In genomic region chr6:167157414-167157813, GRCh38 we compare ENCODE assay signal across 23 cellular contexts. TPM values are rescaled to one million over a fixed set of nuclear protein-coding genes. Genes with fewer than 3 reads are reported as not detected.
A peak's percentile ranks its signal among the peaks of the same experiment; 100 is the strongest.
DNase-seq lines count a peak whose midpoint lies in the region; ATAC-seq and TF ChIP-seq lines count a peak whose summit lies in the region.
"Had no signal": no experiment of that assay in that cellular context is flagged by ENCODE, and none has a peak within 500 bp of the region (broad histone marks: within the 10 kb centered on the region; RNA-seq: fewer than 3 reads in every experiment).

No MANE protein-coding gene starts in this region.

- TF ChIP-seq CTCF in OCI-LY3 (IDR thresholded peaks at IDR 0.05; ENCODE audit: low read depth, low read length) (no peak), spleen (IDR thresholded peaks at IDR 0.05 in 8 of 11, conservative IDR thresholded peaks at IDR 0.05 in 3 of 11) (no peak)

- H3K27ac Mint-ChIP-seq in dendritic cell treated with granulocyte-macrophage colony-stimulating factor and Interleukin-4, amounts not matched to agents 40 ng/mL and 50 ng/mL, for 4 days: peak overlapping the region; percentile 51
- H3K27ac Mint-ChIP-seq: CD4-positive, alpha-beta T cell had no signal

- no peaks in the 10 kb centered on the region for H3K36me3 Mint-ChIP-seq in dendritic cell treated with granulocyte-macrophage colony-stimulating factor and Interleukin-4, amounts not matched to agents 40 ng/mL and 50 ng/mL, for 4 days (ENCODE audit: low read depth)

- peaks cover 3% of the 10 kb centered on the region for H3K27me3 Mint-ChIP-seq in dendritic cell treated with granulocyte-macrophage colony-stimulating factor and Interleukin-4, amounts not matched to agents 40 ng/mL and 50 ng/mL, for 4 days

- H3K4me1 ChIP-seq in BLaER1 treated with 17β-estradiol and CSF1 and Interleukin-3, amounts not matched to agents 10 nM and 100 nM: peaks cover 18 to 45% (median 31%) of the 10 kb centered on the region in 10 experiments
- H3K4me1 ChIP-seq in OCI-LY3 (ENCODE audit: low read length) (peaks cover 34% of the 10 kb centered on the region), spleen (peaks cover 0 to 31% (median 11%) of the 10 kb centered on the region in 6 donors)
- H3K4me1 ChIP-seq: A549, BE2C had no signal

- no peak overlapping the region for H2AFZ ChIP-seq in OCI-LY3 (ENCODE audit: low read depth, low read length)

- ATAC-seq in HG03135 (IDR thresholded peaks at IDR 0.05; ENCODE audit: unreplicated experiment): no peak
- ATAC-seq: A549 had no signal

- H3K4me1 Mint-ChIP-seq in dendritic cell treated with granulocyte-macrophage colony-stimulating factor and Interleukin-4, amounts not matched to agents 40 ng/mL and 50 ng/mL, for 4 days (ENCODE audit: low read depth): peaks cover 36% of the 10 kb centered on the region

- peak overlapping the region; percentile 53 to 84 (median 69) for H3K4me2 ChIP-seq in BLaER1 treated with 17β-estradiol and CSF1 and Interleukin-3, amounts not matched to agents 10 nM and 100 nM
- peak overlapping the region; percentile 30; the same call in 1 of the 2 replicates for H3K4me2 ChIP-seq in OCI-LY3 (ENCODE audit: low read length)
- H3K4me2 ChIP-seq: A549 had no signal

- H3K9me3 ChIP-seq in BLaER1 treated with 17β-estradiol and CSF1 and Interleukin-3, amounts not matched to agents 10 nM and 100 nM (replicated peaks in 1 of 11): no peaks in the 10 kb centered on the region
- no peaks in the 10 kb centered on the region for H3K9me3 ChIP-seq in OCI-LY3 (ENCODE audit: insufficient read depth, low read length)
- no peaks in the 10 kb centered on the region for H3K9me3 ChIP-seq in spleen
- H3K9me3 ChIP-seq: A549, BE2C had no signal

- H3K27ac ChIP-seq in BLaER1 treated with 17β-estradiol and CSF1 and Interleukin-3, amounts not matched to agents 10 nM and 100 nM: peak overlapping the region in 2 of 11 experiments; percentile 7 to 14; a peak in 2 of 22 replicates
- H3K27ac ChIP-seq in OCI-LY3 (ENCODE audit: low read length) (no peak overlapping the region), spleen (no peak overlapping the region)
- H3K27ac ChIP-seq: A549 had no signal

- intact Hi-C loops in dendritic cell treated with granulocyte-macrophage colony-stimulating factor and Interleukin-4, amounts not matched to agents 40 ng/mL and 50 ng/mL, for 4 days (cut with micrococcal nuclease): no loop called here
- intact Hi-C loops in spleen (cut with DNase I; ENCODE audit: low total_unique reads): no loop called here

- in situ Hi-C loops in G401 (cut with HindIII; ENCODE audit: low sequenced_read_pairs): no loop called here

- H3K4me3 ChIP-seq in BLaER1 treated with 17β-estradiol and CSF1 and Interleukin-3, amounts not matched to agents 10 nM and 100 nM: no peak overlapping the region
- H3K4me3 ChIP-seq in OCI-LY3 (ENCODE audit: low read length): no peak overlapping the region
- H3K4me3 ChIP-seq in spleen: no peak overlapping the region
- H3K4me3 ChIP-seq: A549 had no signal

- no peaks in the 10 kb centered on the region for H3K9me3 Mint-ChIP-seq in dendritic cell treated with granulocyte-macrophage colony-stimulating factor and Interleukin-4, amounts not matched to agents 40 ng/mL and 50 ng/mL, for 4 days
- H3K9me3 Mint-ChIP-seq: CD4-positive, alpha-beta T cell had no signal

- no peaks in the 10 kb centered on the region; a peak in 2 of 22 replicates for H4K20me1 ChIP-seq in BLaER1 treated with 17β-estradiol and CSF1 and Interleukin-3, amounts not matched to agents 10 nM and 100 nM
- no peaks in the 10 kb centered on the region for H4K20me1 ChIP-seq in OCI-LY3 (ENCODE audit: insufficient read depth, low read length)

- H3K79me2 ChIP-seq in OCI-LY3 (ENCODE audit: low read length): no peaks in the 10 kb centered on the region

- peak; percentile 72 for DNase-seq in spleen
- no peak for DNase-seq in G401 (ENCODE audit: low spot score)
- DNase-seq in HuH-7.5 (ENCODE audit: low spot score): no peak
- DNase-seq: BE2C; CD4-positive, alpha-beta T cell; COR-L47; DMS79; HCEC 1CT; IMR-90; NCI-H1417; NCI-H187 treated with DMSO at 0.1 percent for 48 hours; NCI-H2107; NCI-H510A; OCI-M1; SHP77 had no signal

- H3K36me3 ChIP-seq in BLaER1 treated with 17β-estradiol and CSF1 and Interleukin-3, amounts not matched to agents 10 nM and 100 nM: no peaks in the 10 kb centered on the region
- H3K36me3 ChIP-seq in OCI-LY3 (replicated peaks; ENCODE audit: low read depth, low read length) (no peaks in the 10 kb centered on the region), spleen (no peaks in the 10 kb centered on the region)
- H3K36me3 ChIP-seq: BE2C had no signal

- H3K4me3 Mint-ChIP-seq in dendritic cell treated with granulocyte-macrophage colony-stimulating factor and Interleukin-4, amounts not matched to agents 40 ng/mL and 50 ng/mL, for 4 days: no peak overlapping the region
- H3K4me3 Mint-ChIP-seq: CD4-positive, alpha-beta T cell had no signal

- H3K9ac ChIP-seq in BLaER1 treated with 17β-estradiol and CSF1 and Interleukin-3, amounts not matched to agents 10 nM and 100 nM: no peak overlapping the region
- H3K9ac ChIP-seq in OCI-LY3 (ENCODE audit: low read length): no peak overlapping the region

- WGBS in spleen, 5 donors: 92 to 95% (median 94%) methylated on average over 11 to 19 of the region's 19 CpGs

- TF ChIP-seq POLR2A in spleen (IDR thresholded peaks at IDR 0.05): no peak

- no peaks in the 10 kb centered on the region for H3K27me3 ChIP-seq in BLaER1 treated with 17β-estradiol and CSF1 and Interleukin-3, amounts not matched to agents 10 nM and 100 nM
- peaks cover 41% of the 10 kb centered on the region for H3K27me3 ChIP-seq in OCI-LY3 (ENCODE audit: low read depth, low read length)
- no peaks in the 10 kb centered on the region for H3K27me3 ChIP-seq in spleen (replicated peaks in 1 of 7)
- H3K27me3 ChIP-seq: BE2C had no signal

RNA-seq across cellular contexts. Expression of gene GPR31, which starts 0.4 kb away (rescaled TPM):
- total RNA-seq in spleen: 1 to 10 TPM in 1 of 7 donors, under 1 TPM in 2, not detected in 4; 0.24 to 1.0 (median 0.94) TPM
- not detected for polyA plus RNA-seq in spleen
- not detected in 2 replicates for total RNA-seq in G401 (2014; rRNA removed; shearing (Covaris generic))
- total RNA-seq: CD4-positive, alpha-beta T cell; HT1080; IMR-90; M059J; RPMI7951 had no signal
- polyA plus RNA-seq: A549, IMR-90 had no signal

RNA-seq across cellular contexts. Expression of gene CCR6, which starts 34.5 kb away (rescaled TPM):
- total RNA-seq in spleen: 10 to 100 TPM; 15.5 to 37.0 (median 19.5) TPM
- 10 to 100 TPM; 16.1 to 26.9 (median 22.7) TPM for polyA plus RNA-seq in spleen
- total RNA-seq in G401 (2014; rRNA removed; shearing (Covaris generic)): not detected in 2 replicates
- total RNA-seq: IMR-90, RPMI7951 had no signal
- polyA plus RNA-seq: IMR-90 had no signal

Comparison
In these comparisons a context has a peak if more than half of its experiments do, and no peak if none do; other contexts are left out.
1. RNA of gene CCR6, which starts 34.5 kb away (total RNA-seq): 15.5 to 37.0 TPM in spleen; not detected in G401; every median in the first group is over 10 times any median in the second.